ENCODE assay signal across 25 cellular contexts in genomic region chr17:1580979-1581676, GRCh38. TPM values are rescaled to one million over a fixed set of nuclear protein-coding genes. Genes with fewer than 3 reads are reported as not detected.
DNase-seq lines count a peak whose midpoint lies in the region; ATAC-seq and TF ChIP-seq lines count a peak whose summit lies in the region.
"Had no signal": no experiment of that assay in that cellular context is flagged by ENCODE, and none has a peak within 500 bp of the region (broad histone marks: within the 10 kb centered on the region; RNA-seq: fewer than 3 reads in every experiment).

No MANE protein-coding gene starts in this region.

- H3K27me3 ChIP-seq in psoas muscle (ENCODE audit: insufficient read depth in 3 of 3, low read length in 2 of 3) (no peaks in the 10 kb centered on the region), A673 (replicated peaks; ENCODE audit: insufficient read depth, low read depth, low read length, poor library complexity) (no peaks in the 10 kb centered on the region)
- H3K27me3 ChIP-seq: adrenal gland, cardiac muscle cell, tibial artery had no signal

- H3K27ac ChIP-seq in C4-2B (peak overlapping the region; percentile 21; the same call in 1 of the 2 replicates), OCI-LY7 (ENCODE audit: low read depth, low read length, poor library complexity, severe bottlenecking) (no peak overlapping the region), psoas muscle (peak overlapping the region; percentile 34), A673 (ENCODE audit: low read depth, low read length, poor library complexity, severe bottlenecking) (no peak overlapping the region)
- H3K27ac ChIP-seq: adrenal gland, cardiac muscle cell, tibial artery had no signal

- H3K4me1 ChIP-seq in OCI-LY7 (ENCODE audit: insufficient read depth, low read length, poor library complexity, severe bottlenecking) (peaks cover 12% of the 10 kb centered on the region), psoas muscle (peaks cover 25% of the 10 kb centered on the region), A673 (ENCODE audit: insufficient read depth, low read length, poor library complexity, severe bottlenecking) (no peaks in the 10 kb centered on the region)

- H3K36me3 ChIP-seq in OCI-LY7 (ENCODE audit: insufficient read depth, low read length) (no peaks in the 10 kb centered on the region), psoas muscle (ENCODE audit: insufficient read depth in 1 of 2, low read depth in 1 of 2) (peaks cover 0 to 30% of the 10 kb centered on the region in 2 donors), A673 (ENCODE audit: insufficient read depth, low read length, poor library complexity, severe bottlenecking) (no peaks in the 10 kb centered on the region)
- H3K36me3 ChIP-seq: cardiac muscle cell had no signal

- WGBS in psoas muscle, 3 donors = 75 to 79% (median 76%) methylated on average over 19 of the region's 19 CpGs

- POLR2A ChIA-PET in OCI-LY7 (lab: Charles Lee) = no interaction called here
- POLR2A ChIA-PET in A673 (lab: Charles Lee; ENCODE audit: low non-redundant PET) = no interaction called here

- BruUV-seq in OCI-LY7 (replicated peaks; lab: Mats Ljungman, UMichigan) (no TSS peak), A673 (replicated peaks; lab: Mats Ljungman, UMichigan) (no TSS peak)

- CTCF ChIA-PET in OCI-LY7 (lab: Charles Lee; ENCODE audit: unreplicated experiment) = no interaction called here
- CTCF ChIA-PET in A673 (lab: Charles Lee) = no interaction called here

- no peaks in the 10 kb centered on the region for H3K9me2 ChIP-seq in OCI-LY7 (ENCODE audit: insufficient read depth, low read length)

- H3K9me3 ChIP-seq in OCI-LY7 (ENCODE audit: low read length) (no peaks in the 10 kb centered on the region), psoas muscle (no peaks in the 10 kb centered on the region), A673 (ENCODE audit: low read depth, low read length, poor library complexity, severe bottlenecking) (no peaks in the 10 kb centered on the region)
- H3K9me3 ChIP-seq: adrenal gland, tibial artery had no signal

- TF ChIP-seq CTCF in C4-2B (conservative IDR thresholded peaks at IDR 0.05) = no peak
- TF ChIP-seq CTCF in OCI-LY7 (conservative IDR thresholded peaks at IDR 0.05; ENCODE audit: low read length) = no peak
- TF ChIP-seq CTCF in psoas muscle (IDR thresholded peaks at IDR 0.05) = no peak
- no peak for TF ChIP-seq CTCF in A673 (conservative IDR thresholded peaks at IDR 0.05; ENCODE audit: low read depth, low read length)

- H2AFZ ChIP-seq in OCI-LY7 (ENCODE audit: low read length) = no peak overlapping the region

- H3K4me3 ChIP-seq in OCI-LY7 (ENCODE audit: low read depth, low read length, poor library complexity, severe bottlenecking) (no peak overlapping the region), psoas muscle (no peak overlapping the region), A673 (ENCODE audit: low read depth, low read length, poor library complexity, severe bottlenecking) (no peak overlapping the region)
- H3K4me3 ChIP-seq: adrenal gland, cardiac muscle cell, K562, tibial artery had no signal

- DNase-seq in OCI-LY7 (ENCODE audit: low spot score) = no peak
- DNase-seq in left lobe of liver (ENCODE audit: low spot score) = no peak
- DNase-seq in psoas muscle = no peak
- DNase-seq in NOMO-1 (lab: John Stamatoyannopoulos, UW; ENCODE audit: unreplicated experiment in 2 of 2) = no peak
- DNase-seq in stimulated activated CD4-positive, alpha-beta T cell treated with anti-CD3 and anti-CD28 coated beads, Interleukin-2, amount 100 ng/mL, for 24 hours = no peak
- no peak for DNase-seq in foreskin melanocyte
- DNase-seq in A673 (ENCODE audit: low spot score) = no peak
- DNase-seq: activated CD8-positive, alpha-beta T cell treated with anti-CD3 and anti-CD28 coated beads, Interleukin-2, amount 10 ng/mL, durations not matched to agents 7 days and 5 days; activated naive CD4-positive, alpha-beta T cell; activated T-cell treated with anti-CD3 and anti-CD28 coated beads, Interleukin-2, amount 50 U/mL, for 1 hour; adrenal gland; CD4-positive, CD25-positive, alpha-beta regulatory T cell; foreskin fibroblast; GDM1; NCI-H1694; NCI-H69; OCI-M1; retina; SHP77 treated with DMSO at 0.1 percent for 48 hours; stimulated activated CD4-positive, alpha-beta T cell treated with anti-CD3 and anti-CD28 coated beads, Interleukin-4, amount 100 ng/mL, for 24 hours; stimulated activated naive CD8-positive, alpha-beta T cell treated with anti-CD3 and anti-CD28 coated beads, Interleukin-15, Interleukin-2, amounts not matched to agents 100 U/mL and 50 U/mL, for 24 hours; tibial artery had no signal

- intact Hi-C loops in OCI-LY7 (cut with micrococcal nuclease; ENCODE audit: unreplicated experiment) (no loop called here), psoas muscle (cut with DNase I) (no loop called here), A673 (cut with micrococcal nuclease; ENCODE audit: unreplicated experiment) (no loop called here)

- no peaks in the 10 kb centered on the region for H3K79me2 ChIP-seq in OCI-LY7 (ENCODE audit: insufficient read depth, low read depth, low read length)

- ATAC-seq in left lobe of liver = peak; percentile 2
- no peak for ATAC-seq in psoas muscle
- ATAC-seq: activated CD8-positive, alpha-beta T cell treated with anti-CD3 and anti-CD28 coated beads, Interleukin-2, amount 10 ng/mL, durations not matched to agents 7 days and 5 days; K562; stimulated activated naive CD8-positive, alpha-beta T cell treated with anti-CD3 and anti-CD28 coated beads, Interleukin-15, Interleukin-2, amounts not matched to agents 100 U/mL and 50 U/mL, for 24 hours had no signal

- peak overlapping the region; percentile 6; the same call in 1 of the 2 replicates for H3K4me2 ChIP-seq in OCI-LY7 (ENCODE audit: low read length)

- no peaks in the 10 kb centered on the region for H4K20me1 ChIP-seq in OCI-LY7 (ENCODE audit: insufficient read depth, low read length)

RNA-seq across cellular contexts. Expression of gene PITPNA, which starts 18.5 kb away (rescaled TPM):
- 15.0 and 27.7 TPM in 2 replicates for total RNA-seq in OCI-LY7 (2014; rRNA removed; shearing (Covaris generic))
- total RNA-seq in OCI-LY7 (2022) (51.2 and 51.8 TPM in 2 replicates), left lobe of liver (29.0 TPM), psoas muscle (10 to 100 TPM; 23.7 to 45.0 (median 43.5) TPM), A673 (2021) (75.7 and 93.1 TPM in 2 replicates)
- 10 to 100 TPM; 23.7 to 43.8 (median 40.0) TPM for polyA plus RNA-seq in psoas muscle

RNA-seq across cellular contexts. Expression of gene SLC43A2, which starts 47.5 kb away (rescaled TPM):
- 9.2 and 16.7 TPM in 2 replicates for total RNA-seq in OCI-LY7 (2014; rRNA removed; shearing (Covaris generic))
- total RNA-seq in OCI-LY7 (2022) = 16.6 and 17.1 TPM in 2 replicates
- 3.1 TPM for total RNA-seq in left lobe of liver
- 10 to 100 TPM; 10.1 to 70.5 (median 30.0) TPM for total RNA-seq in psoas muscle
- polyA plus RNA-seq in psoas muscle = 10 to 100 TPM in 2 of 3 donors, 1 to 10 TPM in 1; 9.5 to 21.7 (median 19.0) TPM
- total RNA-seq in A673 (2021) = 0.06 and 1.2 TPM in 2 replicates

Comparison
In these comparisons a context has a peak if more than half of its experiments do, and no peak if none do; other contexts are left out.
1. H3K27ac ChIP-seq: peak in C4-2B (single experiment) and psoas muscle (single experiment); none in OCI-LY7 (single experiment) and A673 (single experiment).